ENCODE assay signal across 14 cellular contexts in the genomic region with DNA sequence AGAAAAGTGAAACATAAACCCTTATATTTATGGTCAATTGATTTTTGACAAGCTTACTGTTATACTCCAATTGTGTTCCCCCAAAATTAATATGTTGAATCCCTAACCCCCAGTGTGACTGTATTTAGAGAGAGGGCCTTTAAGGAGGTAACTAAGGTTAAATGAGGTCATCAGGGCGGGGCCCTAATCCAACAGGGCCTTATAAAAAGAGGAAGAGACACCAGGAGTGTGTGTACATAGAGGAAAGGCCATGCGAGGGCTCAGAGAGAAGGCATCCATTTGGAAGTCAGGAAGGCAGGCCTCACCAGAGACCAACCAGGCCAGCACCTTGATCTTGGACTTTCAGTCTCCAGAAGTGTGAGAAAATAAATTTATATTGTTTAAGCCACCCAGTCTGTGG. TPM values are rescaled to one million over a fixed set of nuclear protein-coding genes. Genes with fewer than 3 reads are reported as not detected.
DNase-seq lines count a peak whose midpoint lies in the region; ATAC-seq and TF ChIP-seq lines count a peak whose summit lies in the region.
"Had no signal": no experiment of that assay in that cellular context is flagged by ENCODE, and none has a peak within 500 bp of the region (broad histone marks: within the 10 kb centered on the region; RNA-seq: fewer than 3 reads in every experiment).

No MANE protein-coding gene starts in this region.

- H3K27me3 ChIP-seq in Karpas-422 (ENCODE audit: low read length), result no peaks in the 10 kb centered on the region
- no peaks in the 10 kb centered on the region for H3K27me3 ChIP-seq in ascending aorta

- H3K9ac ChIP-seq in Karpas-422 (ENCODE audit: low read length), result no peak overlapping the region

- no peaks in the 10 kb centered on the region for H3K9me2 ChIP-seq in Karpas-422 (replicated peaks; ENCODE audit: insufficient read depth, low read length)

- ATAC-seq in activated CD8-positive, alpha-beta T cell treated with anti-CD3 and anti-CD28 coated beads for 36 hours, result no peak
- peak; percentile 40 to 59 for ATAC-seq in naive B cell (ENCODE audit: low read depth in 2 of 2)

- H3K4me2 ChIP-seq in Karpas-422 (ENCODE audit: low read depth, low read length, poor library complexity, severe bottlenecking), result no peak overlapping the region

- no peak for DNase-seq in activated CD4-positive, alpha-beta T cell treated with anti-CD3 and anti-CD28 coated beads, Interleukin-2, amount 10 ng/mL, durations not matched to agents 7 days and 5 days
- no peak for DNase-seq in activated CD4-positive, alpha-beta T cell treated with anti-CD3 and anti-CD28 coated beads for 48 hours
- DNase-seq in MV-4-11 (lab: John Stamatoyannopoulos, UW) (peak; percentile 88), naive B cell (no peak), Karpas-422 (no peak), ascending aorta (ENCODE audit: low spot score in 2 of 2) (no peak), SW 1271 (lab: John Stamatoyannopoulos, UW) (no peak)
- no peak for DNase-seq in activated CD8-positive, alpha-beta T cell treated with anti-CD3 and anti-CD28 coated beads for 36 hours
- DNase-seq: activated CD8-positive, alpha-beta memory T cell treated with anti-CD3 and anti-CD28 coated beads, Interleukin-2, amount 50 U/mL, for 48 hours; anterior cingulate cortex; cortex of kidney; mammary epithelial cell; NCI-H226 had no signal

- intact Hi-C loops in activated CD8-positive, alpha-beta T cell treated with anti-CD3 and anti-CD28 coated beads for 36 hours (cut with micrococcal nuclease), result no loop called here
- intact Hi-C loops in ascending aorta (cut with DNase I), result no loop called here

- H3K4me3 ChIP-seq in Karpas-422 (ENCODE audit: low read length) (no peak overlapping the region), ascending aorta (no peak overlapping the region)

- peaks cover 29% of the 10 kb centered on the region for H3K4me1 ChIP-seq in Karpas-422 (ENCODE audit: low read length)
- H3K4me1 ChIP-seq in ascending aorta, result no peaks in the 10 kb centered on the region

- peaks cover 69% of the 10 kb centered on the region for H3K36me3 ChIP-seq in Karpas-422 (ENCODE audit: insufficient read depth, low read length)
- H3K36me3 ChIP-seq in ascending aorta, result peaks cover 21 to 37% of the 10 kb centered on the region in 2 donors

- peaks cover 56% of the 10 kb centered on the region for H3K79me2 ChIP-seq in Karpas-422 (ENCODE audit: low read length)

- peaks cover 57% of the 10 kb centered on the region for H3K36me3 Mint-ChIP-seq in activated CD4-positive, alpha-beta T cell treated with anti-CD3 and anti-CD28 coated beads, Interleukin-2, amount 10 ng/mL, durations not matched to agents 7 days and 5 days (ENCODE audit: low read depth)
- H3K36me3 Mint-ChIP-seq in activated CD8-positive, alpha-beta T cell treated with anti-CD3 and anti-CD28 coated beads for 36 hours (ENCODE audit: low read depth), result peaks cover 57% of the 10 kb centered on the region
- H3K36me3 Mint-ChIP-seq in naive B cell, result peaks cover 4 to 9% of the 10 kb centered on the region in 2 donors

- H3K4me3 Mint-ChIP-seq in activated CD4-positive, alpha-beta T cell treated with anti-CD3 and anti-CD28 coated beads, Interleukin-2, amount 10 ng/mL, durations not matched to agents 7 days and 5 days, result no peak overlapping the region
- H3K4me3 Mint-ChIP-seq in activated CD8-positive, alpha-beta T cell treated with anti-CD3 and anti-CD28 coated beads for 36 hours, result no peak overlapping the region
- H3K4me3 Mint-ChIP-seq in naive B cell, result no peak overlapping the region

- CTCF ChIA-PET in activated CD4-positive, alpha-beta T cell treated with anti-CD3 and anti-CD28 coated beads, Interleukin-2, amount 10 ng/mL, durations not matched to agents 7 days and 5 days (lab: Charles Lee), result interaction anchor here (1.5 kb wide), 1 partner anchor 11 kb away, joined by 5 read pairs; no protein-coding TSS in a partner anchor
- CTCF ChIA-PET in activated CD8-positive, alpha-beta T cell treated with anti-CD3 and anti-CD28 coated beads for 36 hours (lab: Charles Lee), result interaction anchor here (0.5 to 1.2 kb wide), 2 partner anchors 19 to 24 kb away, joined by 3 read pairs; no protein-coding TSS in a partner anchor

- H2AFZ ChIP-seq in Karpas-422 (ENCODE audit: low read length), result no peak overlapping the region

- no peaks in the 10 kb centered on the region for H3K27me3 Mint-ChIP-seq in activated CD4-positive, alpha-beta T cell treated with anti-CD3 and anti-CD28 coated beads, Interleukin-2, amount 10 ng/mL, durations not matched to agents 7 days and 5 days
- no peaks in the 10 kb centered on the region for H3K27me3 Mint-ChIP-seq in activated CD8-positive, alpha-beta T cell treated with anti-CD3 and anti-CD28 coated beads for 36 hours
- H3K27me3 Mint-ChIP-seq in naive B cell, result no peaks in the 10 kb centered on the region

- peak overlapping the region; percentile 77 for H3K27ac Mint-ChIP-seq in activated CD4-positive, alpha-beta T cell treated with anti-CD3 and anti-CD28 coated beads, Interleukin-2, amount 10 ng/mL, durations not matched to agents 7 days and 5 days
- H3K27ac Mint-ChIP-seq in activated CD8-positive, alpha-beta T cell treated with anti-CD3 and anti-CD28 coated beads for 36 hours, result peak overlapping the region; percentile 52
- H3K27ac Mint-ChIP-seq in naive B cell, result peak overlapping the region in 1 of 6 donors; percentile 77

- no peaks in the 10 kb centered on the region for H4K20me1 ChIP-seq in Karpas-422 (ENCODE audit: insufficient read depth, low read depth, low read length)

- H3K9me3 Mint-ChIP-seq in activated CD4-positive, alpha-beta T cell treated with anti-CD3 and anti-CD28 coated beads, Interleukin-2, amount 10 ng/mL, durations not matched to agents 7 days and 5 days, result no peaks in the 10 kb centered on the region
- H3K9me3 Mint-ChIP-seq in activated CD8-positive, alpha-beta T cell treated with anti-CD3 and anti-CD28 coated beads for 36 hours, result no peaks in the 10 kb centered on the region
- H3K9me3 Mint-ChIP-seq in naive B cell, result no peaks in the 10 kb centered on the region

- H3K27ac ChIP-seq in Karpas-422 (ENCODE audit: low read length) (no peak overlapping the region), ascending aorta (no peak overlapping the region)

- no peaks in the 10 kb centered on the region for H3K9me3 ChIP-seq in Karpas-422 (ENCODE audit: low read length)
- no peaks in the 10 kb centered on the region for H3K9me3 ChIP-seq in ascending aorta

- H3K4me1 Mint-ChIP-seq in activated CD4-positive, alpha-beta T cell treated with anti-CD3 and anti-CD28 coated beads, Interleukin-2, amount 10 ng/mL, durations not matched to agents 7 days and 5 days, result peaks cover 39% of the 10 kb centered on the region
- peaks cover 36% of the 10 kb centered on the region for H3K4me1 Mint-ChIP-seq in activated CD8-positive, alpha-beta T cell treated with anti-CD3 and anti-CD28 coated beads for 36 hours (ENCODE audit: low read depth)
- peaks cover 8 to 18% (median 14%) of the 10 kb centered on the region in 3 donors for H3K4me1 Mint-ChIP-seq in naive B cell

- TF ChIP-seq CTCF in activated CD8-positive, alpha-beta T cell treated with anti-CD3 and anti-CD28 coated beads for 36 hours (IDR thresholded peaks at IDR 0.05), result no peak
- TF ChIP-seq CTCF in ascending aorta (IDR thresholded peaks at IDR 0.05), result no peak

- POLR2A ChIA-PET in activated CD4-positive, alpha-beta T cell treated with anti-CD3 and anti-CD28 coated beads, Interleukin-2, amount 10 ng/mL, durations not matched to agents 7 days and 5 days (lab: Charles Lee), result no interaction called here
- POLR2A ChIA-PET in activated CD8-positive, alpha-beta T cell treated with anti-CD3 and anti-CD28 coated beads for 36 hours (lab: Charles Lee), result interaction anchor here (0.8 to 1.0 kb wide), 2 partner anchors 12 to 14 kb away, joined by 4 to 6 read pairs; partner anchors contain the start of gene RDH11

RNA-seq across cellular contexts. Expression of gene VTI1B, which starts 6.5 kb away (rescaled TPM):
- 10 to 100 TPM; 62.7 to 71.4 TPM for total RNA-seq in activated CD4-positive, alpha-beta T cell treated with anti-CD3 and anti-CD28 coated beads, Interleukin-2, amount 10 ng/mL, durations not matched to agents 7 days and 5 days
- total RNA-seq in activated CD8-positive, alpha-beta T cell treated with anti-CD3 and anti-CD28 coated beads for 36 hours, result 10 to 100 TPM; 57.3 to 59.7 TPM
- 10 to 100 TPM; 55.8 to 84.7 (median 61.4) TPM for polyA plus RNA-seq in naive B cell (ENCODE audit: low read depth in 6 of 6)
- total RNA-seq in Karpas-422 (2014; rRNA removed; shearing (Covaris generic); ENCODE audit: low replicate concordance), result 105 and 106 TPM in 2 replicates
- total RNA-seq in ascending aorta, result 43.2 TPM

RNA-seq across cellular contexts. Expression of gene RDH11, which starts 14.6 kb away (rescaled TPM):
- 10 to 100 TPM; 36.7 to 37.9 TPM for total RNA-seq in activated CD4-positive, alpha-beta T cell treated with anti-CD3 and anti-CD28 coated beads, Interleukin-2, amount 10 ng/mL, durations not matched to agents 7 days and 5 days
- total RNA-seq in activated CD8-positive, alpha-beta T cell treated with anti-CD3 and anti-CD28 coated beads for 36 hours, result 10 to 100 TPM; 78.9 to 83.2 TPM
- polyA plus RNA-seq in naive B cell (ENCODE audit: low read depth in 6 of 6), result 100 to 1,000 TPM in 1 of 6 donors, 10 to 100 TPM in 5; 47.2 to 107 (median 56.9) TPM
- total RNA-seq in Karpas-422 (2014; rRNA removed; shearing (Covaris generic); ENCODE audit: low replicate concordance), result 126 and 147 TPM in 2 replicates
- 25.1 TPM for total RNA-seq in ascending aorta

RNA-seq across cellular contexts. Expression of gene RDH12, which starts 20.7 kb away (rescaled TPM):
- total RNA-seq in activated CD4-positive, alpha-beta T cell treated with anti-CD3 and anti-CD28 coated beads, Interleukin-2, amount 10 ng/mL, durations not matched to agents 7 days and 5 days, result not detected
- not detected for total RNA-seq in activated CD8-positive, alpha-beta T cell treated with anti-CD3 and anti-CD28 coated beads for 36 hours
- polyA plus RNA-seq in naive B cell (ENCODE audit: low read depth in 6 of 6), result not detected
- not detected in 2 replicates for total RNA-seq in Karpas-422 (2014; rRNA removed; shearing (Covaris generic); ENCODE audit: low replicate concordance)
- not detected for total RNA-seq in ascending aorta
- total RNA-seq: mammary epithelial cell, osteoblast had no signal
